In the genomic region with DNA sequence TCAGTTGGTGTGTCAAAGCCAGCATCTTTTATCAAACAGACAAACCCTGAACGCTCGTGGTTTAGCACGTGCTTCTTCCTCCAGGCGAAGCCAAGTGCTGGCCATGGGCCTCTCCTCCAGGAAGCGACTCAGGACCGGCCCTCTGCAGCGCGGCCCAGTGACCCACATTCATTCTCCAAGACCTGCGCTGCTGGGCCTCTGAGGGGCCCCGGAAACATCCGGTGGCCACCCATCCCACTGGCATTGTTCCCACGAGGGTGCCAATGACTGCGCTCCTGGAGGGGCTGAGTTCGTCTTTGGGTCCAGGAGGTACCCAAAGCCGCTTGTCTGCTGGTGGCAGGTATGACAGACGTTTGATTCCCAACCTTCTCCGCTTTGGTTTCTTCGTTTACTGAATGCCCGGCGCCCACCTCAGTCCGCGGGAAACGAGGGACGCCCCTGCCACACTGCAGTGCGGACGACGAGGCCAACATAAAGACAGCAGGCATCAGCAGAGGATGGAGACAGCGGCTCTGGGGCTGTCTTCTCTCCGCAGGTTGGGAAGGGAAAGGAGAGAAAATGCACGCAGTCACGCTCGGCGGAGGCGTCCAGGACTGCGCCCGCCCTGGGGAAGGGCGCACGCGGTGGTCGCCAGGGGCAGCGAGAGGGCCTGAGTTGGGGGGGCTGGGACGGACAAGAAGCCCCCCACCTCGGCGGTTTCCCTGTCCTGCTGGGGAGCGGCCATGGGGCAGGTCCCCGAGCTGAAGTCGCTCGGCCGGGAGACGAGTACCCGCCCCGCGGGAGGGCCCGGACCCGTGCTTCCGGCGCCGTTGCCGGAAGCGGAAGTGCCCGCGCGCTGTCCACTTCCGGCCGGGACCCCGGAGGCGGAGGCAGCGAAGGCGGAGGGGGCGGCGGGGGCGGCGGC, we compare ENCODE assay signal across 1 cellular context.
A peak's percentile ranks its signal among the peaks of the same experiment; 100 is the strongest.
TF ChIP-seq lines count a peak whose summit lies in the region.

Gene EXOC3, plus strand, starts transcription at position 842 of the 904 bp plus-strand sequence. CDS start 3,030 bp downstream, outside the sequence.

TF ChIP-seq in HepG2, 621 proteins besides CTCF, POLR2A, EP300 and RAD21 (continued from another document and continues in another):
- TF ChIP-seq ZNF563 (CRISPR knock-in tag; IDR thresholded peaks at IDR 0.05) = peak; percentile 9; the same call in 1 of the 2 replicates
- TF ChIP-seq, protein P1, sequence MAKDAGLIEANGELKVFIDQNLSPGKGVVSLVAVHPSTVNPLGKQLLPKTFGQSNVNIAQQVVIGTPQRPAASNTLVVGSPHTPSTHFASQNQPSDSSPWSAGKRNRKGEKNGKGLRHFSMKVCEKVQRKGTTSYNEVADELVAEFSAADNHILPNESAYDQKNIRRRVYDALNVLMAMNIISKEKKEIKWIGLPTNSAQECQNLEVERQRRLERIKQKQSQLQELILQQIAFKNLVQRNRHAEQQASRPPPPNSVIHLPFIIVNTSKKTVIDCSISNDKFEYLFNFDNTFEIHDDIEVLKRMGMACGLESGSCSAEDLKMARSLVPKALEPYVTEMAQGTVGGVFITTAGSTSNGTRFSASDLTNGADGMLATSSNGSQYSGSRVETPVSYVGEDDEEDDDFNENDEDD (CRISPR knock-in tag; IDR thresholded peaks at IDR 0.05; ENCODE audit: borderline replicate concordance) = peak; percentile 41; the same call in 1 of the 2 replicates
- 0 out of 2 replicates have a peak, but pooled peaks have one; percentile 21 for TF ChIP-seq ZNF724P (CRISPR knock-in tag; IDR thresholded peaks at IDR 0.05; ENCODE audit: borderline replicate concordance)
- no peak for TF ChIP-seq DNMT3B (CRISPR knock-in tag; conservative IDR thresholded peaks at IDR 0.05)
- peak; percentile 52; the same call in 1 of the 2 replicates for TF ChIP-seq HOXA3 (CRISPR knock-in tag; IDR thresholded peaks at IDR 0.05)
- TF ChIP-seq PAF1 (CRISPR knock-in tag; IDR thresholded peaks at IDR 0.05) = no peak
- TF ChIP-seq MAF1 (CRISPR knock-in tag; IDR thresholded peaks at IDR 0.05; ENCODE audit: borderline replicate concordance) = peak; percentile 39; the same call in 1 of the 2 replicates
- no peak for TF ChIP-seq SKI (IDR thresholded peaks at IDR 0.05; ENCODE audit: partially characterized antibody)
- TF ChIP-seq MEIS1 (CRISPR knock-in tag; IDR thresholded peaks at IDR 0.05; ENCODE audit: borderline replicate concordance) = no peak
- TF ChIP-seq EHMT2 (IDR thresholded peaks at IDR 0.05; ENCODE audit: borderline replicate concordance, low read depth, low read length) = no peak
- peak; percentile 92 for TF ChIP-seq ARID4A (CRISPR knock-in tag; IDR thresholded peaks at IDR 0.05; ENCODE audit: borderline replicate concordance)
- no peak for TF ChIP-seq ATF7 (IDR thresholded peaks at IDR 0.05)
- 0 out of 2 replicates have a peak, but pooled peaks have one; percentile 37 for TF ChIP-seq ATF7 (CRISPR knock-in tag; IDR thresholded peaks at IDR 0.05)
- TF ChIP-seq RARG (CRISPR knock-in tag; IDR thresholded peaks at IDR 0.05; ENCODE audit: low read depth) = no peak
- no peak for TF ChIP-seq ZUFSP (CRISPR knock-in tag; IDR thresholded peaks at IDR 0.05; ENCODE audit: borderline replicate concordance)
- TF ChIP-seq ZNF205 (CRISPR knock-in tag; IDR thresholded peaks at IDR 0.05) = 0 out of 2 replicates have a peak, but pooled peaks have one; percentile 14
- TF ChIP-seq ZNF292 (CRISPR knock-in tag; IDR thresholded peaks at IDR 0.05; ENCODE audit: borderline replicate concordance, low read depth) = no peak
- no peak for TF ChIP-seq NFAT5 (CRISPR knock-in tag; IDR thresholded peaks at IDR 0.05)
- TF ChIP-seq SATB2 (CRISPR knock-in tag; IDR thresholded peaks at IDR 0.05) = no peak
- TF ChIP-seq ZBTB33 (CRISPR knock-in tag; IDR thresholded peaks at IDR 0.05) = no peak
- TF ChIP-seq, protein P2, sequence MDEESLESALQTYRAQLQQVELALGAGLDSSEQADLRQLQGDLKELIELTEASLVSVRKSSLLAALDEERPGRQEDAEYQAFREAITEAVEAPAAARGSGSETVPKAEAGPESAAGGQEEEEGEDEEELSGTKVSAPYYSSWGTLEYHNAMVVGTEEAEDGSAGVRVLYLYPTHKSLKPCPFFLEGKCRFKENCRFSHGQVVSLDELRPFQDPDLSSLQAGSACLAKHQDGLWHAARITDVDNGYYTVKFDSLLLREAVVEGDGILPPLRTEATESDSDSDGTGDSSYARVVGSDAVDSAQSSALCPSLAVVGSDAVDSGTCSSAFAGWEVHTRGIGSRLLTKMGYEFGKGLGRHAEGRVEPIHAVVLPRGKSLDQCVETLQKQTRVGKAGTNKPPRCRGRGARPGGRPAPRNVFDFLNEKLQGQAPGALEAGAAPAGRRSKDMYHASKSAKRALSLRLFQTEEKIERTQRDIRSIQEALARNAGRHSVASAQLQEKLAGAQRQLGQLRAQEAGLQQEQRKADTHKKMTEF (CRISPR knock-in tag; IDR thresholded peaks at IDR 0.05) = peak; percentile 60
- no peak for TF ChIP-seq GRHL1 (CRISPR knock-in tag; conservative IDR thresholded peaks at IDR 0.05)
- no peak for TF ChIP-seq ZNF780A (CRISPR knock-in tag; IDR thresholded peaks at IDR 0.05)
- TF ChIP-seq ZNF747 (CRISPR knock-in tag; IDR thresholded peaks at IDR 0.05; ENCODE audit: borderline replicate concordance) = no peak
- no peak for TF ChIP-seq KDM1A (CRISPR knock-in tag; IDR thresholded peaks at IDR 0.05)
- TF ChIP-seq JUND (CRISPR knock-in tag; IDR thresholded peaks at IDR 0.05) = no peak
- TF ChIP-seq ZNF121 (CRISPR knock-in tag; IDR thresholded peaks at IDR 0.05) = no peak
- TF ChIP-seq FOXA3 (CRISPR knock-in tag; IDR thresholded peaks at IDR 0.05) = peak; percentile 22; the same call in 1 of the 2 replicates
- no peak for TF ChIP-seq RCOR2 (CRISPR knock-in tag; IDR thresholded peaks at IDR 0.05)
- TF ChIP-seq ZNF414 (CRISPR knock-in tag; IDR thresholded peaks at IDR 0.05) = no peak
- TF ChIP-seq PBX2 (CRISPR knock-in tag; IDR thresholded peaks at IDR 0.05) = no peak
- TF ChIP-seq MEF2D (CRISPR knock-in tag; IDR thresholded peaks at IDR 0.05) = 0 out of 2 replicates have a peak, but pooled peaks have one; percentile 23
- 0 out of 2 replicates have a peak, but pooled peaks have one; percentile 63 for TF ChIP-seq ZNF749 (CRISPR knock-in tag; IDR thresholded peaks at IDR 0.05; ENCODE audit: borderline replicate concordance)
- TF ChIP-seq ZNF510 (CRISPR knock-in tag; IDR thresholded peaks at IDR 0.05; ENCODE audit: low read depth) = no peak
